Comparison of ENCODE assay signal across 27 cellular contexts in genomic region chr22:48378673-48379072, GRCh38.
"Had no signal": no experiment of that assay in that cellular context is flagged by ENCODE, and none has a peak within 500 bp of the region (broad histone marks: within the 10 kb centered on the region; RNA-seq: fewer than 3 reads in every experiment).

No MANE protein-coding gene starts in this region.

- H3K4me2 ChIP-seq: SK-N-SH had no signal

- H3K4me3 ChIP-seq: SJSA1 had no signal

- H3K9me3 Mint-ChIP-seq: activated CD4-positive, alpha-beta T cell treated with anti-CD3 and anti-CD28 coated beads, Interleukin-2, amount 10 ng/mL, durations not matched to agents 24 days and 14 days; activated naive CD8-positive, alpha-beta T cell treated with anti-CD3 and anti-CD28 coated beads for 36 hours; activated T-cell treated with anti-CD3 and anti-CD28 coated beads, Interleukin-2, amount 50 U/mL, for 4 hours; activated T-helper 1 cell treated with anti-CD3 and anti-CD28 coated beads, Interleukin-12 subunit alpha, Interleukin-12 subunit beta, Interleukin-2, Interleukin-4 antibody, amounts not matched to agents 30 ng/mL and 10 ng/mL and 1 ng/mL, durations not matched to agents 14 hours and 24 hours and 36 hours; T-helper 1 cell treated with Interleukin-12 subunit alpha and Interleukin-12 subunit beta and Interleukin-4 antibody, amounts not matched to agents 30 μg/mL and 1 μg/mL, for 36 hours; T-helper 2 cell treated with Interferon-gamma antibody and Interleukin-4, amounts not matched to agents 5 μg/mL and 100 μg/mL, for 36 hours had no signal

- H3K4me3 Mint-ChIP-seq: activated CD4-positive, alpha-beta T cell treated with anti-CD3 and anti-CD28 coated beads, Interleukin-2, amount 10 ng/mL, durations not matched to agents 24 days and 14 days; activated CD8-positive, alpha-beta T cell treated with anti-CD3 and anti-CD28 coated beads for 36 hours; activated naive CD8-positive, alpha-beta T cell treated with anti-CD3 and anti-CD28 coated beads for 36 hours; activated T-cell treated with anti-CD3 and anti-CD28 coated beads, Interleukin-2, amount 50 U/mL, for 4 hours; activated T-helper 1 cell treated with anti-CD3 and anti-CD28 coated beads, Interleukin-12 subunit alpha, Interleukin-12 subunit beta, Interleukin-2, Interleukin-4 antibody, amounts not matched to agents 30 ng/mL and 10 ng/mL and 1 ng/mL, durations not matched to agents 14 hours and 24 hours and 36 hours; T-helper 1 cell treated with Interleukin-12 subunit alpha and Interleukin-12 subunit beta and Interleukin-4 antibody, amounts not matched to agents 30 μg/mL and 1 μg/mL, for 36 hours; T-helper 2 cell treated with Interferon-gamma antibody and Interleukin-4, amounts not matched to agents 5 μg/mL and 100 μg/mL, for 36 hours had no signal

- ATAC-seq: activated CD8-positive, alpha-beta T cell treated with anti-CD3 and anti-CD28 coated beads for 36 hours; activated T-cell treated with anti-CD3 and anti-CD28 coated beads, Interleukin-2, amount 50 U/mL, for 4 hours; Panc1 had no signal

- H3K4me1 ChIP-seq: SJSA1 had no signal

- H3K27me3 ChIP-seq: brain microvascular endothelial cell, SJSA1 had no signal

- H3K9me3 ChIP-seq: SJSA1, SK-N-SH had no signal

- H3K9ac ChIP-seq: SK-N-SH had no signal

- H3K27ac ChIP-seq: brain microvascular endothelial cell, SJSA1 had no signal

- H3K27ac Mint-ChIP-seq: activated CD4-positive, alpha-beta T cell treated with anti-CD3 and anti-CD28 coated beads, Interleukin-2, amount 10 ng/mL, durations not matched to agents 24 days and 14 days; activated CD8-positive, alpha-beta T cell treated with anti-CD3 and anti-CD28 coated beads for 36 hours; activated naive CD8-positive, alpha-beta T cell treated with anti-CD3 and anti-CD28 coated beads for 36 hours; activated T-helper 1 cell treated with anti-CD3 and anti-CD28 coated beads, Interleukin-12 subunit alpha, Interleukin-12 subunit beta, Interleukin-2, Interleukin-4 antibody, amounts not matched to agents 30 ng/mL and 10 ng/mL and 1 ng/mL, durations not matched to agents 14 hours and 24 hours and 36 hours; T-helper 1 cell treated with Interleukin-12 subunit alpha and Interleukin-12 subunit beta and Interleukin-4 antibody, amounts not matched to agents 30 μg/mL and 1 μg/mL, for 36 hours; T-helper 2 cell treated with Interferon-gamma antibody and Interleukin-4, amounts not matched to agents 5 μg/mL and 100 μg/mL, for 36 hours had no signal

- H3K36me3 ChIP-seq: brain microvascular endothelial cell, SJSA1 had no signal

- H3K4me1 Mint-ChIP-seq: activated CD4-positive, alpha-beta T cell treated with anti-CD3 and anti-CD28 coated beads, Interleukin-2, amount 10 ng/mL, durations not matched to agents 24 days and 14 days; activated naive CD8-positive, alpha-beta T cell treated with anti-CD3 and anti-CD28 coated beads for 36 hours had no signal

- DNase-seq: activated CD4-positive, alpha-beta T cell treated with anti-CD3 and anti-CD28 coated beads, Interleukin-2, amount 10 ng/mL, durations not matched to agents 24 days and 14 days; activated CD4-positive, alpha-beta T cell treated with anti-CD3 and anti-CD28 coated beads, Interleukin-2, amount 50 U/mL, for 4 hours; activated CD8-positive, alpha-beta T cell treated with anti-CD3 and anti-CD28 coated beads for 36 hours; activated naive CD4-positive, alpha-beta T cell; activated naive CD4-positive, alpha-beta T cell treated with anti-CD3 and anti-CD28 coated beads, Interleukin-2, amount 50 U/mL, for 16 hours; activated naive CD8-positive, alpha-beta T cell treated with anti-CD3 and anti-CD28 coated beads for 36 hours; activated T-cell treated with anti-CD3 and anti-CD28 coated beads for 4 hours; activated T-cell treated with anti-CD3 and anti-CD28 coated beads, Interleukin-2, amount 50 U/mL, for 4 hours; amniotic stem cell; brain microvascular endothelial cell; central memory CD4-positive, alpha-beta T cell; Karpas-422; KBM-7; NCI-H1105; NCI-H1436; NCI-H1694; NCI-H1930; NCI-H2081 treated with DMSO at 0.1 percent for 48 hours; NCI-H345; NCI-H524 treated with DMSO at 0.1 percent for 48 hours; SHP77 treated with DMSO at 0.1 percent for 48 hours; SK-N-SH had no signal

- H3K36me3 Mint-ChIP-seq: activated naive CD8-positive, alpha-beta T cell treated with anti-CD3 and anti-CD28 coated beads for 36 hours had no signal
